In genomic region chr2:2762898-2763287, GRCh38 we compare ENCODE assay signal across 25 cellular contexts.
A peak's percentile ranks its signal among the peaks of the same experiment; 100 is the strongest.
DNase-seq lines count a peak whose midpoint lies in the region; ATAC-seq, FAIRE-seq and TF ChIP-seq lines count a peak whose summit lies in the region.
"Had no signal": no experiment of that assay in that cellular context is flagged by ENCODE, and none has a peak within 500 bp of the region (broad histone marks: within the 10 kb centered on the region; RNA-seq: fewer than 3 reads in every experiment).

No MANE protein-coding gene starts in this region.

- H3K4me1 Mint-ChIP-seq in MCF 10A (ENCODE audit: insufficient read depth, unreplicated experiment) = no peaks in the 10 kb centered on the region
- no peaks in the 10 kb centered on the region for H3K4me1 Mint-ChIP-seq in activated T-helper 1 cell treated with anti-CD3 and anti-CD28 coated beads, Interleukin-12 subunit alpha, Interleukin-12 subunit beta, Interleukin-2, Interleukin-4 antibody, amounts not matched to agents 30 ng/mL and 10 ng/mL and 1 ng/mL, durations not matched to agents 14 hours and 24 hours and 36 hours (ENCODE audit: low read depth)

- no peak for DNase-seq in mammary epithelial cell
- DNase-seq in MCF 10A (ENCODE audit: unreplicated experiment) = no peak
- DNase-seq in kidney = peak; percentile 45
- DNase-seq in posterior vena cava (ENCODE audit: low spot score) = peak; percentile 50
- DNase-seq in activated T-helper 1 cell treated with anti-CD3 and anti-CD28 coated beads, Interleukin-12 subunit alpha, Interleukin-12 subunit beta, Interleukin-2, Interleukin-4 antibody, amounts not matched to agents 30 ng/mL and 10 ng/mL and 1 ng/mL, durations not matched to agents 14 hours and 24 hours and 36 hours (ENCODE audit: low spot score) = no peak
- DNase-seq in SHP77 (lab: John Stamatoyannopoulos, UW) = no peak
- DNase-seq in adrenal gland = no peak
- DNase-seq: 8988T; Caco-2; CD4-positive, alpha-beta memory T cell; DMS 273 treated with DMSO at 0.1 percent for 48 hours; GOT3; IMR-90; NCI-H1105; NCI-H2029 treated with DMSO at 0.1 percent for 48 hours; NCI-H226; NCI-H510A treated with DMSO at 0.1 percent for 48 hours; NCI-H748 treated with DMSO at 0.1 percent for 48 hours had no signal

- ATAC-seq in HG02970 (IDR thresholded peaks at IDR 0.05; ENCODE audit: low FRiP score, unreplicated experiment) = no peak
- ATAC-seq: HCT116, Panc1 had no signal

- no peak overlapping the region for H3K9ac ChIP-seq in mammary epithelial cell (ENCODE audit: insufficient read depth, low read length)
- no peak overlapping the region for H3K9ac ChIP-seq in kidney (ENCODE audit: low read length in 2 of 2)
- H3K9ac ChIP-seq: KMS-11 had no signal

- H3K4me3 ChIP-seq in mammary epithelial cell (replicated peaks in 1 of 3; ENCODE audit: insufficient read depth in 1 of 3, low read depth in 2 of 3, low read length in 3 of 3) (no peak overlapping the region), kidney (ENCODE audit: low read length in 2 of 2) (no peak overlapping the region), adrenal gland (no peak overlapping the region)
- H3K4me3 ChIP-seq: BLaER1 treated with 17β-estradiol and CSF1 and Interleukin-3, amounts not matched to agents 10 nM and 100 nM had no signal

- POLR2A ChIA-PET in MCF 10A (lab: Yijun Ruan, JAX) = no interaction called here

- dilution Hi-C loops in mammary epithelial cell (cut with HindIII; ENCODE audit: low sequenced_read_pairs) = no loop called here

- no peak overlapping the region for H3K4me3 Mint-ChIP-seq in MCF 10A (ENCODE audit: unreplicated experiment)
- H3K4me3 Mint-ChIP-seq in activated T-helper 1 cell treated with anti-CD3 and anti-CD28 coated beads, Interleukin-12 subunit alpha, Interleukin-12 subunit beta, Interleukin-2, Interleukin-4 antibody, amounts not matched to agents 30 ng/mL and 10 ng/mL and 1 ng/mL, durations not matched to agents 14 hours and 24 hours and 36 hours = no peak overlapping the region
- H3K4me3 Mint-ChIP-seq: CD4-positive, alpha-beta memory T cell had no signal

- H3K27ac ChIP-seq in mammary epithelial cell (ENCODE audit: insufficient read depth, low read depth, low read length) (no peak overlapping the region), kidney (ENCODE audit: low read depth in 2 of 2, low read length in 2 of 2) (no peak overlapping the region), adrenal gland (no peak overlapping the region)
- H3K27ac ChIP-seq: BLaER1 treated with 17β-estradiol and CSF1 and Interleukin-3, amounts not matched to agents 10 nM and 100 nM; KMS-11 had no signal

- peaks cover 8% of the 10 kb centered on the region for H3K9me3 Mint-ChIP-seq in MCF 10A (ENCODE audit: unreplicated experiment)
- H3K9me3 Mint-ChIP-seq in activated T-helper 1 cell treated with anti-CD3 and anti-CD28 coated beads, Interleukin-12 subunit alpha, Interleukin-12 subunit beta, Interleukin-2, Interleukin-4 antibody, amounts not matched to agents 30 ng/mL and 10 ng/mL and 1 ng/mL, durations not matched to agents 14 hours and 24 hours and 36 hours = no peaks in the 10 kb centered on the region
- H3K9me3 Mint-ChIP-seq: CD4-positive, alpha-beta memory T cell had no signal

- H3K36me3 ChIP-seq in mammary epithelial cell (ENCODE audit: insufficient read depth, low read length) = no peaks in the 10 kb centered on the region
- H3K36me3 ChIP-seq in kidney (ENCODE audit: control insufficient read depth in 1 of 2, insufficient read depth in 2 of 2, low read length in 2 of 2) = no peaks in the 10 kb centered on the region
- no peaks in the 10 kb centered on the region for H3K36me3 ChIP-seq in adrenal gland (replicated peaks in 1 of 2)
- H3K36me3 ChIP-seq: BLaER1 treated with 17β-estradiol and CSF1 and Interleukin-3, amounts not matched to agents 10 nM and 100 nM had no signal

- no peak overlapping the region for H3K27ac Mint-ChIP-seq in MCF 10A (ENCODE audit: low read depth, unreplicated experiment)
- no peak overlapping the region for H3K27ac Mint-ChIP-seq in activated T-helper 1 cell treated with anti-CD3 and anti-CD28 coated beads, Interleukin-12 subunit alpha, Interleukin-12 subunit beta, Interleukin-2, Interleukin-4 antibody, amounts not matched to agents 30 ng/mL and 10 ng/mL and 1 ng/mL, durations not matched to agents 14 hours and 24 hours and 36 hours
- H3K27ac Mint-ChIP-seq: CD4-positive, alpha-beta memory T cell had no signal

- in situ Hi-C loops in mammary epithelial cell (cut with MboI; ENCODE audit: low sequenced_read_pairs in 2 of 2) = no loop called here

- CTCF ChIA-PET in mammary epithelial cell (lab: Charles Lee; ENCODE audit: low non-redundant PET) = no interaction called here
- CTCF ChIA-PET in MCF 10A (lab: Yijun Ruan, JAX) = no interaction called here

- H3K36me3 Mint-ChIP-seq in MCF 10A (ENCODE audit: insufficient read depth, unreplicated experiment) = peaks cover 7% of the 10 kb centered on the region
- H3K36me3 Mint-ChIP-seq in activated T-helper 1 cell treated with anti-CD3 and anti-CD28 coated beads, Interleukin-12 subunit alpha, Interleukin-12 subunit beta, Interleukin-2, Interleukin-4 antibody, amounts not matched to agents 30 ng/mL and 10 ng/mL and 1 ng/mL, durations not matched to agents 14 hours and 24 hours and 36 hours (ENCODE audit: low read depth) = no peaks in the 10 kb centered on the region
- H3K36me3 Mint-ChIP-seq: CD4-positive, alpha-beta memory T cell had no signal

- 38% methylated on average over 6 of the region's 10 CpGs for WGBS in mammary epithelial cell (ENCODE audit: low coverage, missing lambda C conversion rate)
- WGBS in adrenal gland, 4 donors = 65 to 87% (median 74%) methylated on average over 9 to 10 of the region's 10 CpGs

- H3K4me1 ChIP-seq in mammary epithelial cell (ENCODE audit: insufficient read depth, low read length) = peaks cover 15% of the 10 kb centered on the region
- H3K4me1 ChIP-seq in kidney (ENCODE audit: control insufficient read depth in 1 of 2, insufficient read depth in 1 of 2, low read depth in 1 of 2, low read length in 2 of 2) = no peaks in the 10 kb centered on the region
- H3K4me1 ChIP-seq in adrenal gland (replicated peaks in 1 of 2) = no peaks in the 10 kb centered on the region
- H3K4me1 ChIP-seq: Caco-2 had no signal

- no peak for TF ChIP-seq POLR2A in adrenal gland (IDR thresholded peaks at IDR 0.05)

- H4K20me1 ChIP-seq in mammary epithelial cell (ENCODE audit: insufficient read depth, low read length) = no peaks in the 10 kb centered on the region
- H4K20me1 ChIP-seq: BLaER1 treated with 17β-estradiol and CSF1 and Interleukin-3, amounts not matched to agents 10 nM and 100 nM had no signal

- H3K9me3 ChIP-seq in mammary epithelial cell (replicated peaks; ENCODE audit: insufficient read depth, low read length) (peaks cover 15% of the 10 kb centered on the region), kidney (ENCODE audit: control insufficient read depth in 1 of 2, low read length in 2 of 2) (peaks cover 2 to 6% of the 10 kb centered on the region in 2 donors), adrenal gland (replicated peaks in 1 of 3) (no peaks in the 10 kb centered on the region)
- H3K9me3 ChIP-seq: Caco-2 had no signal

- TF ChIP-seq CTCF in mammary epithelial cell (conservative IDR thresholded peaks at IDR 0.05 in 1 of 2, IDR thresholded peaks at IDR 0.05 in 1 of 2; ENCODE audit: extremely low read depth in 1 of 2, insufficient read depth in 1 of 2, low read depth in 1 of 2, low read length in 2 of 2) = no peak
- TF ChIP-seq CTCF in MCF 10A (IDR thresholded peaks at IDR 0.05; ENCODE audit: unreplicated experiment) = no peak
- no peak for TF ChIP-seq CTCF in kidney (IDR thresholded peaks at IDR 0.05; ENCODE audit: borderline replicate concordance, extremely low read depth, insufficient read depth)
- TF ChIP-seq CTCF in adrenal gland (IDR thresholded peaks at IDR 0.05) = no peak

- FAIRE-seq in kidney (lab: Jason Lieb, UNC) = no peak
- FAIRE-seq: GM12892, GM18507 had no signal

- H3K79me2 ChIP-seq in mammary epithelial cell (ENCODE audit: insufficient read depth, low read length) = no peaks in the 10 kb centered on the region

- intact Hi-C loops in mammary epithelial cell (cut with micrococcal nuclease) = loop anchor here (1.0 kb wide), 1 partner anchor 24 kb away; no protein-coding TSS in a partner anchor
- intact Hi-C loops in MCF 10A (cut with micrococcal nuclease) = no loop called here
- intact Hi-C loops in kidney (cut with DNase I) = no loop called here
- intact Hi-C loops in posterior vena cava (cut with DNase I) = no loop called here
- intact Hi-C loops in activated T-helper 1 cell treated with anti-CD3 and anti-CD28 coated beads, Interleukin-12 subunit alpha, Interleukin-12 subunit beta, Interleukin-2, Interleukin-4 antibody, amounts not matched to agents 30 ng/mL and 10 ng/mL and 1 ng/mL, durations not matched to agents 14 hours and 24 hours and 36 hours (cut with micrococcal nuclease) = no loop called here
- intact Hi-C loops in adrenal gland (cut with DNase I) = no loop called here

- H2AFZ ChIP-seq in mammary epithelial cell (ENCODE audit: low read depth, low read length) = peak overlapping the region; percentile 73

- H3K27me3 Mint-ChIP-seq in MCF 10A (ENCODE audit: insufficient read depth, unreplicated experiment) = no peaks in the 10 kb centered on the region
- H3K27me3 Mint-ChIP-seq in activated T-helper 1 cell treated with anti-CD3 and anti-CD28 coated beads, Interleukin-12 subunit alpha, Interleukin-12 subunit beta, Interleukin-2, Interleukin-4 antibody, amounts not matched to agents 30 ng/mL and 10 ng/mL and 1 ng/mL, durations not matched to agents 14 hours and 24 hours and 36 hours (ENCODE audit: insufficient read depth) = no peaks in the 10 kb centered on the region

- no peaks in the 10 kb centered on the region for H3K27me3 ChIP-seq in mammary epithelial cell (ENCODE audit: insufficient read depth, low read length)
- no peaks in the 10 kb centered on the region for H3K27me3 ChIP-seq in adrenal gland
- H3K27me3 ChIP-seq: BLaER1 treated with 17β-estradiol and CSF1 and Interleukin-3, amounts not matched to agents 10 nM and 100 nM had no signal

- no peak overlapping the region for H3K4me2 ChIP-seq in mammary epithelial cell (ENCODE audit: insufficient read depth, low read depth, low read length)
- H3K4me2 ChIP-seq: KMS-11 had no signal

- no TSS peak for BruUV-seq in mammary epithelial cell (replicated peaks; lab: Mats Ljungman, UMichigan)
- BruUV-seq in MCF 10A (replicated peaks; lab: Mats Ljungman, UMichigan) = no TSS peak

Comparison
In these comparisons a context has a peak if more than half of its experiments do, and no peak if none do; other contexts are left out.
1. DNase-seq: peak in kidney (single experiment) and posterior vena cava (single experiment); none in mammary epithelial cell (single experiment), MCF 10A (single experiment), activated T-helper 1 cell treated with anti-CD3 and anti-CD28 coated beads, Interleukin-12 subunit alpha, Interleukin-12 subunit beta, Interleukin-2, Interleukin-4 antibody, amounts not matched to agents 30 ng/mL and 10 ng/mL and 1 ng/mL, durations not matched to agents 14 hours and 24 hours and 36 hours (single experiment), SHP77 (0 of 2) and adrenal gland (0 of 7).